ENCODE assay signal across 18 cellular contexts in the genomic region with DNA sequence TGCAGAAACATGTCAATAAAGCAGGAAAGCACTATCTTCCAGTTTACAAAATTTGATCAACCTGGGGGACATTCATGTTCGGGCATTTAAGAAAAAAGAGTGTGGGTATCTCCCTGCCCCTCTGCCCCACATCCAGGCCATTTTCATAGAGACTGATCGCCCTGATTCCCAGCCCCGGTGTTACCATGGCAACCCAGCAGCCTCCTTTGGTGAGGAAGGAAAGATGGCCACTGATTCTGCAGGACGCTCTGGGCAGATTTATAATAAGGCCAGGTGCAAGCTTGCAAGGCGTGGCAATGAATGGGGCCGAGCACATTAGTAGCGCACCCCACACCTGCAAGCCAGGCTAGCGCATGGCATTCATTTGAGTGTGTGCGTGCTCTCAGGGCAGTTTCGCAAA. TPM values are rescaled to one million over a fixed set of nuclear protein-coding genes. Genes with fewer than 3 reads are reported as not detected.
DNase-seq lines count a peak whose midpoint lies in the region; ATAC-seq lines count a peak whose summit lies in the region.
"Had no signal": no experiment of that assay in that cellular context is flagged by ENCODE, and none has a peak within 500 bp of the region (broad histone marks: within the 10 kb centered on the region; RNA-seq: fewer than 3 reads in every experiment).

No MANE protein-coding gene starts in this region.

- no peak overlapping the region for H3K4me3 ChIP-seq in H7 (ENCODE audit: insufficient read depth, low read depth, low read length)

- no peak for ATAC-seq in HG02642 (IDR thresholded peaks at IDR 0.05; ENCODE audit: poor library complexity, unreplicated experiment)
- ATAC-seq: activated T-cell treated with anti-CD3 and anti-CD28 coated beads, Interleukin-2, amount 50 U/mL, for 72 hours; left colon; natural killer cell; stimulated activated naive B cell treated with anti-CD40 and anti-IgM and Interleukin-4, amounts not matched to agents 10 μg/mL and 1 μg/mL and 100 μg/mL, for 72 hours had no signal

- no peaks in the 10 kb centered on the region for H3K27me3 ChIP-seq in H7 (ENCODE audit: control insufficient read depth, insufficient read depth, low read length)

- DNase-seq in COLO668 (lab: John Stamatoyannopoulos, UW; ENCODE audit: unreplicated experiment): peak; percentile 88
- DNase-seq in H7: peak; percentile 37
- DNase-seq in NCI-H2107 treated with DMSO at 0.1 percent for 48 hours (lab: John Stamatoyannopoulos, UW; ENCODE audit: unreplicated experiment): peak; percentile 39
- DNase-seq in SHP77 treated with DMSO at 0.1 percent for 48 hours (lab: John Stamatoyannopoulos, UW): peak; percentile 42
- no peak for DNase-seq in HuH-7 (ENCODE audit: low spot score)
- no peak for DNase-seq in HuH-7.5 (ENCODE audit: low spot score)
- DNase-seq: activated naive CD4-positive, alpha-beta T cell treated with anti-CD3 and anti-CD28 coated beads, Interleukin-2, amount 50 U/mL, for 16 hours; activated T-cell treated with anti-CD3 and anti-CD28 coated beads, Interleukin-2, amount 50 U/mL, for 72 hours; caudate nucleus; CD4-positive, CD25-positive, alpha-beta regulatory T cell; dermis blood vessel endothelial cell; H9; left colon; natural killer cell; NCI-H1694 treated with DMSO at 0.1 percent for 48 hours; stimulated activated naive B cell treated with anti-CD40 and anti-IgM and Interleukin-4, amounts not matched to agents 10 μg/mL and 1 μg/mL and 100 μg/mL, for 72 hours; SW 1271 had no signal

- H3K36me3 ChIP-seq in H7 (replicated peaks; ENCODE audit: control insufficient read depth, insufficient read depth, low read length): no peaks in the 10 kb centered on the region

RNA-seq across cellular contexts. Expression of gene ARL4C, which starts 36.8 kb away (rescaled TPM):
- total RNA-seq in H7 (2014; rRNA removed; shearing (Covaris generic)): 3.4 and 3.6 TPM in 2 replicates

Comparison
In these comparisons a context has a peak if more than half of its experiments do, and no peak if none do; other contexts are left out.
1. DNase-seq: peak in COLO668 (single experiment), H7 (single experiment), NCI-H2107 treated with DMSO at 0.1 percent for 48 hours (single experiment) and SHP77 treated with DMSO at 0.1 percent for 48 hours (single experiment); none in HuH-7 (single experiment) and HuH-7.5 (single experiment).